In genomic region chr19:7540761-7541480, GRCh38 we compare ENCODE assay signal across 1 cellular context.
TF ChIP-seq lines count a peak whose summit lies in the region.

No MANE protein-coding gene starts in this region.

TF ChIP-seq in H1, 55 proteins besides CTCF, POLR2A, EP300 and RAD21:
- TF ChIP-seq FOSL1 (IDR thresholded peaks at IDR 0.05; ENCODE audit: insufficient read depth, low read depth, low read length) (no peak), TBP (IDR thresholded peaks at IDR 0.05; ENCODE audit: low read depth, low read length) (peak; percentile 26; the same call in 1 of the 2 replicates), E2F6 (IDR thresholded peaks at IDR 0.05) (no peak), RBBP5 (IDR thresholded peaks at IDR 0.05; ENCODE audit: borderline replicate concordance, low read depth, low read length) (no peak), JUN (IDR thresholded peaks at IDR 0.05; ENCODE audit: low read depth, low read length) (no peak), TAF1 (IDR thresholded peaks at IDR 0.05; ENCODE audit: low read depth, low read length) (peak; percentile 48; the same call in 1 of the 2 replicates), ASH2L (IDR thresholded peaks at IDR 0.05; ENCODE audit: low read length) (no peak), NRF1 (IDR thresholded peaks at IDR 0.05; ENCODE audit: low read depth, low read length) (no peak), SP1 (IDR thresholded peaks at IDR 0.05; ENCODE audit: low read depth, low read length) (0 out of 2 replicates have a peak, but pooled peaks have one; percentile 38), TCF12 (IDR thresholded peaks at IDR 0.05; ENCODE audit: low read depth, low read length) (no peak), SAP30 (IDR thresholded peaks at IDR 0.05; ENCODE audit: insufficient read depth, insufficient replicate concordance, low read length) (no peak), POLR2AphosphoS5 (IDR thresholded peaks at IDR 0.05; ENCODE audit: low read depth, low read length) (no peak)
